Comparison of ENCODE assay signal across 20 cellular contexts in genomic region chr9:68974901-68975300, GRCh38. TPM values are rescaled to one million over a fixed set of nuclear protein-coding genes. Genes with fewer than 3 reads are reported as not detected.
A peak's percentile ranks its signal among the peaks of the same experiment; 100 is the strongest.
DNase-seq lines count a peak whose midpoint lies in the region; ATAC-seq and TF ChIP-seq lines count a peak whose summit lies in the region.
"Had no signal": no experiment of that assay in that cellular context is flagged by ENCODE, and none has a peak within 500 bp of the region (broad histone marks: within the 10 kb centered on the region; RNA-seq: fewer than 3 reads in every experiment).

No MANE protein-coding gene starts in this region.

- H3K4me1 ChIP-seq in hepatocyte (ENCODE audit: insufficient read depth) (peaks cover 20% of the 10 kb centered on the region), thoracic aorta (ENCODE audit: control insufficient read depth in 1 of 2, low read depth in 2 of 2) (no peaks in the 10 kb centered on the region)

- peaks cover 5 to 14% of the 10 kb centered on the region in 2 donors for H3K36me3 Mint-ChIP-seq in activated T-cell treated with anti-CD3 and anti-CD28 coated beads, Interleukin-2, amount 50 U/mL, for 72 hours (ENCODE audit: insufficient read depth in 2 of 2)
- peaks cover 6% of the 10 kb centered on the region for H3K36me3 Mint-ChIP-seq in activated naive CD8-positive, alpha-beta T cell treated with anti-CD3 and anti-CD28 coated beads for 36 hours
- H3K36me3 Mint-ChIP-seq: activated naive CD8-positive, alpha-beta T cell had no signal

- no peaks in the 10 kb centered on the region for H3K36me3 ChIP-seq in hepatocyte (replicated peaks; ENCODE audit: insufficient read depth, low read depth)
- H3K36me3 ChIP-seq in thoracic aorta, result no peaks in the 10 kb centered on the region
- H3K36me3 ChIP-seq: Peyer's patch had no signal

- H3K27ac Mint-ChIP-seq in activated T-cell treated with anti-CD3 and anti-CD28 coated beads, Interleukin-2, amount 50 U/mL, for 72 hours, result peak overlapping the region; percentile 93
- H3K27ac Mint-ChIP-seq in activated naive CD8-positive, alpha-beta T cell treated with anti-CD3 and anti-CD28 coated beads for 36 hours, result no peak overlapping the region
- H3K27ac Mint-ChIP-seq: T-helper 17 cell had no signal

- H3K27me3 ChIP-seq in hepatocyte (no peaks in the 10 kb centered on the region), thoracic aorta (replicated peaks; ENCODE audit: insufficient read depth) (no peaks in the 10 kb centered on the region)
- H3K27me3 ChIP-seq: Peyer's patch had no signal

- H3K4me3 Mint-ChIP-seq in activated T-cell treated with anti-CD3 and anti-CD28 coated beads, Interleukin-2, amount 50 U/mL, for 72 hours, result peak overlapping the region; percentile 12 to 58
- peak overlapping the region; percentile 30 for H3K4me3 Mint-ChIP-seq in activated naive CD8-positive, alpha-beta T cell treated with anti-CD3 and anti-CD28 coated beads for 36 hours
- H3K4me3 Mint-ChIP-seq: activated naive CD8-positive, alpha-beta T cell; central memory CD8-positive, alpha-beta T cell; neural crest cell; T-helper 17 cell had no signal

- no peak overlapping the region for H3K4me3 ChIP-seq in hepatocyte
- H3K4me3 ChIP-seq in thoracic aorta, result peak overlapping the region; percentile 53

- H3K9me3 Mint-ChIP-seq in activated T-cell treated with anti-CD3 and anti-CD28 coated beads, Interleukin-2, amount 50 U/mL, for 72 hours, result peaks cover 0 to 2% of the 10 kb centered on the region in 2 donors
- H3K9me3 Mint-ChIP-seq in activated naive CD8-positive, alpha-beta T cell treated with anti-CD3 and anti-CD28 coated beads for 36 hours, result peaks cover 5% of the 10 kb centered on the region
- H3K9me3 Mint-ChIP-seq: central memory CD8-positive, alpha-beta T cell had no signal

- no peaks in the 10 kb centered on the region for H3K9me2 ChIP-seq in hepatocyte (replicated peaks; ENCODE audit: insufficient read depth)

- no peaks in the 10 kb centered on the region for H3K9me3 ChIP-seq in hepatocyte (ENCODE audit: low read depth)
- no peaks in the 10 kb centered on the region for H3K9me3 ChIP-seq in thoracic aorta
- H3K9me3 ChIP-seq: Peyer's patch had no signal

- H3K79me2 ChIP-seq in hepatocyte, result no peaks in the 10 kb centered on the region

- no peaks in the 10 kb centered on the region for H4K20me1 ChIP-seq in hepatocyte (ENCODE audit: insufficient read depth, poor library complexity, severe bottlenecking)

- no peak for TF ChIP-seq CTCF in hepatocyte (IDR thresholded peaks at IDR 0.05; ENCODE audit: poor library complexity)
- no peak for TF ChIP-seq CTCF in thoracic aorta (IDR thresholded peaks at IDR 0.05)

- H3K27ac ChIP-seq in hepatocyte (peak overlapping the region; percentile 75), thoracic aorta (peak overlapping the region in 1 of 2 donors; percentile 39)
- H3K27ac ChIP-seq: Peyer's patch had no signal

- peaks cover 58% of the 10 kb centered on the region for H3K4me1 Mint-ChIP-seq in activated T-cell treated with anti-CD3 and anti-CD28 coated beads, Interleukin-2, amount 50 U/mL, for 72 hours (ENCODE audit: low read depth)
- peaks cover 30% of the 10 kb centered on the region for H3K4me1 Mint-ChIP-seq in activated naive CD8-positive, alpha-beta T cell treated with anti-CD3 and anti-CD28 coated beads for 36 hours

- WGBS in hepatocyte (ENCODE audit: low lambda C conversion rate, missing lambda C conversion rate), result 93% methylated on average over 3 of the region's 3 CpGs

- H2AFZ ChIP-seq in hepatocyte, result no peak overlapping the region

- DNase-seq in activated T-cell treated with anti-CD3 and anti-CD28 coated beads, Interleukin-2, amount 50 U/mL, for 72 hours, result no peak
- DNase-seq in activated T-cell treated with anti-CD3 and anti-CD28 coated beads for 4 hours, result no peak
- DNase-seq in activated naive CD8-positive, alpha-beta T cell treated with anti-CD3 and anti-CD28 coated beads for 36 hours, result no peak
- DNase-seq in hepatocyte (ENCODE audit: low spot score), result no peak
- no peak for DNase-seq in thoracic aorta (ENCODE audit: low spot score)
- no peak for DNase-seq in NCI-H1694 (lab: John Stamatoyannopoulos, UW)
- no peak for DNase-seq in hypothalamus (lab: John Stamatoyannopoulos, UW)
- DNase-seq: glutamatergic neuron, kidney glomerular epithelial cell, NCI-H187, NCI-H69, Peyer's patch, T-helper 17 cell had no signal

- H3K4me2 ChIP-seq in hepatocyte, result peak overlapping the region; percentile 41

- H3K27me3 Mint-ChIP-seq in activated T-cell treated with anti-CD3 and anti-CD28 coated beads, Interleukin-2, amount 50 U/mL, for 72 hours (ENCODE audit: low read depth), result no peaks in the 10 kb centered on the region
- no peaks in the 10 kb centered on the region for H3K27me3 Mint-ChIP-seq in activated naive CD8-positive, alpha-beta T cell treated with anti-CD3 and anti-CD28 coated beads for 36 hours
- H3K27me3 Mint-ChIP-seq: activated naive CD8-positive, alpha-beta T cell; central memory CD8-positive, alpha-beta T cell had no signal

- peak in 1 of 2 donors; percentile 6 for ATAC-seq in activated T-cell treated with anti-CD3 and anti-CD28 coated beads, Interleukin-2, amount 50 U/mL, for 72 hours (replicated peaks in 1 of 2)
- ATAC-seq in thoracic aorta (ENCODE audit: insufficient number of reproducible peaks, low FRiP score, low read depth), result no peak
- ATAC-seq in HG02798 (IDR thresholded peaks at IDR 0.05; ENCODE audit: poor library complexity, unreplicated experiment), result no peak
- ATAC-seq: HCT116 had no signal

RNA-seq across cellular contexts. Expression of gene PRKACG, which starts 39.0 kb away (rescaled TPM):
- not detected for total RNA-seq in activated T-cell treated with anti-CD3 and anti-CD28 coated beads, Interleukin-2, amount 50 U/mL, for 72 hours
- total RNA-seq in activated naive CD8-positive, alpha-beta T cell treated with anti-CD3 and anti-CD28 coated beads for 36 hours, result not detected
- total RNA-seq in hepatocyte (not detected in 2 replicates), thoracic aorta (not detected)
- not detected in 2 replicates for polyA plus RNA-seq in hepatocyte
- total RNA-seq: LHCN-M2, neural crest cell, Peyer's patch, skeletal muscle tissue, T-helper 17 cell had no signal
